15 cellular contexts compared by ENCODE assay signal in genomic region chr16:86514656-86515376, GRCh38. TPM values are rescaled to one million over a fixed set of nuclear protein-coding genes. Genes with fewer than 3 reads are reported as not detected.
A peak's percentile ranks its signal among the peaks of the same experiment; 100 is the strongest.
DNase-seq lines count a peak whose midpoint lies in the region; ATAC-seq and TF ChIP-seq lines count a peak whose summit lies in the region.
"Had no signal": no experiment of that assay in that cellular context is flagged by ENCODE, and none has a peak within 500 bp of the region (broad histone marks: within the 10 kb centered on the region; RNA-seq: fewer than 3 reads in every experiment).

No MANE protein-coding gene starts in this region.

- peaks cover 13 to 41% of the 10 kb centered on the region in 2 experiments for H3K4me1 Mint-ChIP-seq in H9
- H3K4me1 Mint-ChIP-seq in glutamatergic neuron (ENCODE audit: low read depth, unreplicated experiment) = peaks cover 12% of the 10 kb centered on the region

- H3K79me2 ChIP-seq in H9 (ENCODE audit: insufficient read depth, low read length) (no peaks in the 10 kb centered on the region), osteoblast (ENCODE audit: insufficient read depth, low read length) (no peaks in the 10 kb centered on the region)

- WGBS in H9 (ENCODE audit: extremely low coverage, insufficient read length, low lambda C conversion rate) = no CpG with 5 or more reads among the region's 16 CpGs

- H2BK15ac ChIP-seq in H9 (ENCODE audit: low read depth, low read length) = no peak overlapping the region

- H2AFZ ChIP-seq in H9 (ENCODE audit: low read length) = no peak overlapping the region
- H2AFZ ChIP-seq in osteoblast (ENCODE audit: low read length) = no peak overlapping the region

- H4K8ac ChIP-seq in H9 (replicated peaks; ENCODE audit: insufficient read length, low read depth, low read length) = no peak overlapping the region

- peaks cover 95% of the 10 kb centered on the region for H3K36me3 ChIP-seq in SJSA1
- no peaks in the 10 kb centered on the region for H3K36me3 ChIP-seq in osteoblast (ENCODE audit: insufficient read depth, low read length)

- H4K20me1 ChIP-seq in H9 (ENCODE audit: control insufficient read depth, insufficient read depth, insufficient read length) (no peaks in the 10 kb centered on the region), osteoblast (ENCODE audit: insufficient read depth, low read length) (no peaks in the 10 kb centered on the region)

- no peaks in the 10 kb centered on the region for H3K79me1 ChIP-seq in H9 (ENCODE audit: insufficient read depth, low read depth, low read length, poor library complexity, severe bottlenecking)

- no peak overlapping the region for H3K4ac ChIP-seq in H9 (ENCODE audit: low read depth, low read length)

- no peak overlapping the region for H2BK20ac ChIP-seq in H9 (ENCODE audit: low read depth, low read length, poor library complexity, severe bottlenecking)

- no peak overlapping the region for H4K91ac ChIP-seq in H9 (ENCODE audit: insufficient read length, low read depth, low read length)

- peaks cover 8% of the 10 kb centered on the region for H3K23me2 ChIP-seq in H9 (ENCODE audit: insufficient read length, low read depth, low read length, poor library complexity, severe bottlenecking)

- TF ChIP-seq CTCF in H9 (conservative IDR thresholded peaks at IDR 0.05) = no peak
- no peak for TF ChIP-seq CTCF in glutamatergic neuron (IDR thresholded peaks at IDR 0.05; ENCODE audit: partially characterized antibody, unreplicated experiment)
- TF ChIP-seq CTCF in osteoblast (IDR thresholded peaks at IDR 0.05; ENCODE audit: extremely low read depth, low read depth, low read length) = no peak

- no peak overlapping the region for H2BK120ac ChIP-seq in H9 (ENCODE audit: low read depth, low read length, poor library complexity, severe bottlenecking)

- H3K9ac ChIP-seq in H9 (ENCODE audit: extremely low read depth, insufficient read length, low read length) = no peak overlapping the region

- H3K23ac ChIP-seq in H9 (ENCODE audit: insufficient read length, low read depth, low read length) = no peak overlapping the region

- no peak overlapping the region for H4K5ac ChIP-seq in H9 (ENCODE audit: insufficient read length, low read depth, low read length)

- no peaks in the 10 kb centered on the region for H3K4me1 ChIP-seq in H9 (ENCODE audit: insufficient read depth, low read length)
- H3K4me1 ChIP-seq in SJSA1 (replicated peaks) = peaks cover 35% of the 10 kb centered on the region
- no peaks in the 10 kb centered on the region for H3K4me1 ChIP-seq in osteoblast (ENCODE audit: insufficient read depth, low read length)

- no peak overlapping the region for H2BK12ac ChIP-seq in H9 (ENCODE audit: insufficient read length, low read depth, low read length)

- H3K27me3 Mint-ChIP-seq in H9 (ENCODE audit: low read depth) = peaks cover 99% of the 10 kb centered on the region
- peaks cover 32% of the 10 kb centered on the region for H3K27me3 Mint-ChIP-seq in glutamatergic neuron (ENCODE audit: unreplicated experiment)

- H3K4me3 ChIP-seq in SJSA1 (peak overlapping the region; percentile 68), osteoblast (ENCODE audit: insufficient read depth, low read length) (no peak overlapping the region)

- no peak overlapping the region for H3K27ac ChIP-seq in H9 (ENCODE audit: insufficient read length, low read depth, low read length)
- H3K27ac ChIP-seq in SJSA1 = peak overlapping the region; percentile 79
- no peak overlapping the region for H3K27ac ChIP-seq in osteoblast (ENCODE audit: low read depth, low read length)

- H3K27ac Mint-ChIP-seq in H9 (no peak overlapping the region), glutamatergic neuron (ENCODE audit: unreplicated experiment) (no peak overlapping the region)
- H3K27ac Mint-ChIP-seq: activated naive CD8-positive, alpha-beta T cell treated with anti-CD3 and anti-CD28 coated beads, Interleukin-2, amount 50 U/mL, for 24 hours had no signal

- H3K27me3 ChIP-seq in H9 (ENCODE audit: insufficient read depth, low read length) (peaks cover 82% of the 10 kb centered on the region), SJSA1 (replicated peaks) (no peaks in the 10 kb centered on the region), osteoblast (ENCODE audit: insufficient read depth, low read length) (peaks cover 81% of the 10 kb centered on the region)

- H2AK5ac ChIP-seq in H9 (ENCODE audit: insufficient read length, low read length) = no peak overlapping the region

- H3K4me2 ChIP-seq in H9 (ENCODE audit: insufficient read depth, insufficient read length, low read length) (peak overlapping the region; percentile 26), osteoblast (ENCODE audit: insufficient read depth, low read length) (no peak overlapping the region)

- H3T11ph ChIP-seq in H9 (ENCODE audit: low read length) = no peak overlapping the region

- no peak overlapping the region for H3K56ac ChIP-seq in H9 (ENCODE audit: insufficient read length, low read depth, low read length)

- H3K9me3 ChIP-seq in H9 (ENCODE audit: control insufficient read depth, low read depth, low read length) (no peaks in the 10 kb centered on the region), SJSA1 (replicated peaks) (no peaks in the 10 kb centered on the region), osteoblast (ENCODE audit: low read depth, low read length) (no peaks in the 10 kb centered on the region)

- no peak overlapping the region for H3K18ac ChIP-seq in H9 (ENCODE audit: insufficient read length, low read depth, low read length)

- H3K36me3 Mint-ChIP-seq in H9 (ENCODE audit: insufficient read depth in 1 of 3, low read depth in 3 of 3) = no peaks in the 10 kb centered on the region
- H3K36me3 Mint-ChIP-seq in glutamatergic neuron (ENCODE audit: unreplicated experiment) = no peaks in the 10 kb centered on the region

- H3K9me3 Mint-ChIP-seq in H9 = peaks cover 2 to 14% of the 10 kb centered on the region in 2 experiments; a peak in 2 of 5 replicates
- H3K9me3 Mint-ChIP-seq in glutamatergic neuron (ENCODE audit: unreplicated experiment) = peaks cover 14% of the 10 kb centered on the region
- H3K9me3 Mint-ChIP-seq: activated naive CD8-positive, alpha-beta T cell treated with anti-CD3 and anti-CD28 coated beads, Interleukin-2, amount 50 U/mL, for 24 hours had no signal

- no peak overlapping the region for H3K14ac ChIP-seq in H9 (ENCODE audit: insufficient read depth, low read length)

- ATAC-seq in GM19452 (IDR thresholded peaks at IDR 0.05; ENCODE audit: unreplicated experiment) = no peak
- ATAC-seq in GM21360 (IDR thresholded peaks at IDR 0.05; ENCODE audit: unreplicated experiment) = no peak
- ATAC-seq: activated naive CD8-positive, alpha-beta T cell treated with anti-CD3 and anti-CD28 coated beads, Interleukin-2, amount 50 U/mL, for 24 hours had no signal

- DNase-seq in H9 (no peak), SJSA1 (ENCODE audit: low read depth in 1 of 2, low spot score in 2 of 2) (peak in 1 of 2 experiments; percentile 70), glutamatergic neuron (no peak), osteoblast (ENCODE audit: insufficient read length, low spot score, missing footprints) (peak; percentile 83), NCI-H2171 treated with DMSO at 0.1 percent for 48 hours (lab: John Stamatoyannopoulos, UW) (no peak), UCSD-AML1 (lab: John Stamatoyannopoulos, UW; ENCODE audit: unreplicated experiment) (no peak)
- DNase-seq: activated CD4-positive, CD25-positive, alpha-beta regulatory T cell; activated naive CD8-positive, alpha-beta T cell treated with anti-CD3 and anti-CD28 coated beads, Interleukin-2, amount 50 U/mL, for 24 hours; central memory CD4-positive, alpha-beta T cell; KG1; NCI-H1092; NCI-H748 treated with DMSO at 0.1 percent for 48 hours had no signal

- H2BK5ac ChIP-seq in H9 (ENCODE audit: insufficient read length, low read length) = no peak overlapping the region

- H3K4me3 Mint-ChIP-seq in H9 = no peak overlapping the region; a peak in 1 of 5 replicates
- H3K4me3 Mint-ChIP-seq in glutamatergic neuron (ENCODE audit: unreplicated experiment) = peak overlapping the region; percentile 38
- H3K4me3 Mint-ChIP-seq: activated naive CD8-positive, alpha-beta T cell treated with anti-CD3 and anti-CD28 coated beads, Interleukin-2, amount 50 U/mL, for 24 hours had no signal

RNA-seq across cellular contexts. Expression of gene FOXF1, which starts 4.5 kb away (rescaled TPM):
- not detected in 2 replicates for total RNA-seq in H9 (2021)
- 25.7 and 34.7 TPM in 2 replicates for total RNA-seq in SJSA1 (2014; rRNA removed; shearing (Covaris generic))
- total RNA-seq in glutamatergic neuron (ENCODE audit: unreplicated experiment) = not detected
- total RNA-seq in osteoblast = not detected in 2 replicates

RNA-seq across cellular contexts. Expression of gene MTHFSD, which starts 40.2 kb away (rescaled TPM):
- total RNA-seq in H9 (2021) (3.4 and 4.7 TPM in 2 replicates), glutamatergic neuron (ENCODE audit: unreplicated experiment) (27.7 TPM), osteoblast (18.5 and 20.3 TPM in 2 replicates)
- total RNA-seq in SJSA1 (2014; rRNA removed; shearing (Covaris generic)) = 9.4 and 11.7 TPM in 2 replicates

RNA-seq across cellular contexts. Expression of gene FOXC2, which starts 51.8 kb away (rescaled TPM):
- total RNA-seq in H9 (2021) (0.07 TPM in 1 of 2 replicates, not detected in the other), glutamatergic neuron (ENCODE audit: unreplicated experiment) (not detected), osteoblast (2.2 and 2.4 TPM in 2 replicates)
- 3.9 and 5.5 TPM in 2 replicates for total RNA-seq in SJSA1 (2014; rRNA removed; shearing (Covaris generic))
- total RNA-seq: mononuclear cell had no signal

Comparison
In these comparisons a context has a peak if more than half of its experiments do, and no peak if none do; other contexts are left out.
1. RNA of gene FOXF1, which starts 4.5 kb away (total RNA-seq): 25.7 to 34.7 TPM in SJSA1; not detected in glutamatergic neuron (single experiment), not detected in H9 and not detected in osteoblast; every median in the first group is over 10 times any median in the second.